Comparison of ENCODE assay signal across 22 cellular contexts in genomic region chr2:38216886-38217285, GRCh38.
"Had no signal": no experiment of that assay in that cellular context is flagged by ENCODE, and none has a peak within 500 bp of the region (broad histone marks: within the 10 kb centered on the region; RNA-seq: fewer than 3 reads in every experiment).

No MANE protein-coding gene starts in this region.

- H3K27ac Mint-ChIP-seq: activated CD4-positive, alpha-beta memory T cell treated with anti-CD3 and anti-CD28 coated beads, Interleukin-2, amount 10 ng/mL, durations not matched to agents 7 days and 5 days; activated CD4-positive, alpha-beta T cell treated with anti-CD3 and anti-CD28 coated beads for 36 hours; activated naive CD8-positive, alpha-beta T cell treated with anti-CD3 and anti-CD28 coated beads, Interleukin-2, amount 50 U/mL, for 24 hours; T-cell had no signal

- DNase-seq: activated CD4-positive, alpha-beta memory T cell treated with anti-CD3 and anti-CD28 coated beads, Interleukin-2, amount 10 ng/mL, durations not matched to agents 7 days and 5 days; activated CD4-positive, alpha-beta T cell treated with anti-CD3 and anti-CD28 coated beads for 36 hours; activated CD4-positive, alpha-beta T cell treated with anti-CD3 and anti-CD28 coated beads, Interleukin-2, amount 50 U/mL, for 1 hour; activated CD8-positive, alpha-beta memory T cell treated with anti-CD3 and anti-CD28 coated beads, Interleukin-2, amount 50 U/mL, for 48 hours; activated naive CD4-positive, alpha-beta T cell treated with anti-CD3 and anti-CD28 coated beads, Interleukin-2, amount 50 U/mL, for 16 hours; activated naive CD8-positive, alpha-beta T cell treated with anti-CD3 and anti-CD28 coated beads, Interleukin-2, amount 50 U/mL, for 24 hours; activated T-cell treated with anti-CD3 and anti-CD28 coated beads, Interleukin-2, amount 50 U/mL, for 1 hour; amniotic stem cell; body of pancreas; MG63; NCI-H1105; NCI-H1436; NCI-H2029 treated with DMSO at 0.1 percent for 48 hours; NCI-H345; NCI-H510A; NCI-H526 treated with DMSO at 0.1 percent for 48 hours; T-cell; T1000 had no signal

- ATAC-seq: activated CD4-positive, alpha-beta T cell treated with anti-CD3 and anti-CD28 coated beads for 36 hours; activated naive CD8-positive, alpha-beta T cell treated with anti-CD3 and anti-CD28 coated beads, Interleukin-2, amount 50 U/mL, for 24 hours; body of pancreas had no signal

- H3K4me3 Mint-ChIP-seq: activated CD4-positive, alpha-beta memory T cell treated with anti-CD3 and anti-CD28 coated beads, Interleukin-2, amount 10 ng/mL, durations not matched to agents 7 days and 5 days; activated CD4-positive, alpha-beta T cell treated with anti-CD3 and anti-CD28 coated beads for 36 hours; activated naive CD8-positive, alpha-beta T cell treated with anti-CD3 and anti-CD28 coated beads, Interleukin-2, amount 50 U/mL, for 24 hours; central memory CD8-positive, alpha-beta T cell; T-cell had no signal

- H3K27ac ChIP-seq: ascending aorta, body of pancreas, KMS-11, SK-N-MC had no signal

- H3K9me3 Mint-ChIP-seq: T-cell had no signal
